In genomic region chr11:63884191-63884590, GRCh38 we compare ENCODE assay signal across 15 cellular contexts. TPM values are rescaled to one million over a fixed set of nuclear protein-coding genes. Genes with fewer than 3 reads are reported as not detected.
DNase-seq lines count a peak whose midpoint lies in the region; ATAC-seq, FAIRE-seq and TF ChIP-seq lines count a peak whose summit lies in the region.
"Had no signal": no experiment of that assay in that cellular context is flagged by ENCODE, and none has a peak within 500 bp of the region (broad histone marks: within the 10 kb centered on the region; RNA-seq: fewer than 3 reads in every experiment).

No MANE protein-coding gene starts in this region.

- H3K9me3 Mint-ChIP-seq in activated CD4-positive, alpha-beta T cell treated with anti-CD3 and anti-CD28 coated beads for 36 hours (ENCODE audit: low read depth) = no peaks in the 10 kb centered on the region
- H3K9me3 Mint-ChIP-seq in WTC11 (no peaks in the 10 kb centered on the region), immature natural killer cell (no peaks in the 10 kb centered on the region)
- H3K9me3 Mint-ChIP-seq in stimulated activated naive CD8-positive, alpha-beta T cell treated with anti-CD3 and anti-CD28 coated beads, Interleukin-15, amount 100 ng/mL, for 72 hours = no peaks in the 10 kb centered on the region
- H3K9me3 Mint-ChIP-seq: natural killer cell treated with Interleukin-12 subunit alpha and Interleukin-12 subunit beta and Interleukin-15 and Interleukin-18, amount 100 ng/mL, for 72 hours had no signal

- H3K36me3 Mint-ChIP-seq in activated CD4-positive, alpha-beta T cell treated with anti-CD3 and anti-CD28 coated beads for 36 hours (ENCODE audit: low read depth) = peaks cover 11% of the 10 kb centered on the region
- H3K36me3 Mint-ChIP-seq in WTC11 = no peaks in the 10 kb centered on the region; the same call in 1 of the 2 replicates
- H3K36me3 Mint-ChIP-seq in immature natural killer cell = no peaks in the 10 kb centered on the region
- H3K36me3 Mint-ChIP-seq: natural killer cell treated with Interleukin-12 subunit alpha and Interleukin-12 subunit beta and Interleukin-15 and Interleukin-18, amount 100 ng/mL, for 72 hours had no signal

- peak overlapping the region; percentile 72 for H3K27ac Mint-ChIP-seq in activated CD4-positive, alpha-beta T cell treated with anti-CD3 and anti-CD28 coated beads for 36 hours
- H3K27ac Mint-ChIP-seq in WTC11 (peak overlapping the region; percentile 74), immature natural killer cell (peak overlapping the region in 4 of 6 donors; percentile 40 to 67 (median 56))
- peak overlapping the region in 1 of 2 donors; percentile 71 for H3K27ac Mint-ChIP-seq in stimulated activated naive CD8-positive, alpha-beta T cell treated with anti-CD3 and anti-CD28 coated beads, Interleukin-15, amount 100 ng/mL, for 72 hours

- intact Hi-C loops in activated CD4-positive, alpha-beta T cell treated with anti-CD3 and anti-CD28 coated beads for 36 hours (cut with DNase I, micrococcal nuclease) = no loop called here

- CTCF ChIA-PET in activated CD4-positive, alpha-beta T cell treated with anti-CD3 and anti-CD28 coated beads for 36 hours (lab: Charles Lee) = interaction anchor here (0.7 to 1.3 kb wide), 4 partner anchors 13 to 417 kb away, joined by 3 to 4 read pairs (median 3); partner anchors contain the start of gene MARK2
- CTCF ChIA-PET in WTC11 (lab: Charles Lee) = interaction anchor here (0.9 to 2.8 kb wide), 5 partner anchors 22 to 115 kb away, joined by 3 to 14 read pairs (median 4); no protein-coding TSS in a partner anchor

- peaks cover 77% of the 10 kb centered on the region for H3K4me1 Mint-ChIP-seq in activated CD4-positive, alpha-beta T cell treated with anti-CD3 and anti-CD28 coated beads for 36 hours
- H3K4me1 Mint-ChIP-seq in WTC11 = peaks cover 71% of the 10 kb centered on the region
- H3K4me1 Mint-ChIP-seq in immature natural killer cell = peaks cover 79 to 83% of the 10 kb centered on the region in 2 donors
- H3K4me1 Mint-ChIP-seq in stimulated activated naive CD8-positive, alpha-beta T cell treated with anti-CD3 and anti-CD28 coated beads, Interleukin-15, amount 100 ng/mL, for 72 hours = peaks cover 78% of the 10 kb centered on the region

- no peak for ATAC-seq in activated CD4-positive, alpha-beta T cell treated with anti-CD3 and anti-CD28 coated beads for 36 hours
- ATAC-seq in WTC11 = no peak
- peak; percentile 22 for ATAC-seq in stimulated activated naive CD8-positive, alpha-beta T cell treated with anti-CD3 and anti-CD28 coated beads, Interleukin-15, amount 100 ng/mL, for 72 hours
- ATAC-seq: natural killer cell treated with Interleukin-12 subunit alpha and Interleukin-12 subunit beta and Interleukin-15 and Interleukin-18, amount 100 ng/mL, for 72 hours had no signal

- POLR2A ChIA-PET in activated CD4-positive, alpha-beta T cell treated with anti-CD3 and anti-CD28 coated beads for 36 hours (lab: Charles Lee) = no interaction called here
- POLR2A ChIA-PET in WTC11 (lab: Charles Lee) = interaction anchor here (1.0 kb wide), 1 partner anchor 26 kb away, joined by 3 read pairs; no protein-coding TSS in a partner anchor

- no peak overlapping the region for H3K4me3 Mint-ChIP-seq in activated CD4-positive, alpha-beta T cell treated with anti-CD3 and anti-CD28 coated beads for 36 hours
- H3K4me3 Mint-ChIP-seq in WTC11 (no peak overlapping the region), immature natural killer cell (no peak overlapping the region)
- H3K4me3 Mint-ChIP-seq in stimulated activated naive CD8-positive, alpha-beta T cell treated with anti-CD3 and anti-CD28 coated beads, Interleukin-15, amount 100 ng/mL, for 72 hours = no peak overlapping the region
- H3K4me3 Mint-ChIP-seq: natural killer cell treated with Interleukin-12 subunit alpha and Interleukin-12 subunit beta and Interleukin-15 and Interleukin-18, amount 100 ng/mL, for 72 hours had no signal

- DNase-seq in activated CD4-positive, alpha-beta T cell treated with anti-CD3 and anti-CD28 coated beads for 36 hours = no peak
- DNase-seq in activated CD4-positive, alpha-beta T cell treated with anti-CD3 and anti-CD28 coated beads for 48 hours = no peak
- no peak for DNase-seq in WTC11 (ENCODE audit: low spot score)
- no peak for DNase-seq in immature natural killer cell
- no peak for DNase-seq in stimulated activated naive CD8-positive, alpha-beta T cell treated with anti-CD3 and anti-CD28 coated beads, Interleukin-15, amount 100 ng/mL, for 72 hours
- no peak for DNase-seq in retina
- no peak for DNase-seq in dermis blood vessel endothelial cell
- no peak for DNase-seq in HTR-8/SVneo (ENCODE audit: insufficient read length, low spot score)
- DNase-seq: IMR-90, kidney glomerular epithelial cell, NCI-H748 treated with DMSO at 0.1 percent for 48 hours, sigmoid colon had no signal

- no peak for FAIRE-seq in HTR-8/SVneo (lab: Jason Lieb, UNC)
- FAIRE-seq: D721Med, frontal cortex had no signal

- TF ChIP-seq CTCF in WTC11 (IDR thresholded peaks at IDR 0.05) = no peak

- no peaks in the 10 kb centered on the region for H3K27me3 Mint-ChIP-seq in activated CD4-positive, alpha-beta T cell treated with anti-CD3 and anti-CD28 coated beads for 36 hours
- no peaks in the 10 kb centered on the region for H3K27me3 Mint-ChIP-seq in WTC11 (ENCODE audit: low read depth)
- peaks cover 5 to 7% (median 6%) of the 10 kb centered on the region in 3 donors for H3K27me3 Mint-ChIP-seq in immature natural killer cell (ENCODE audit: low read depth in 3 of 3)
- H3K27me3 Mint-ChIP-seq in stimulated activated naive CD8-positive, alpha-beta T cell treated with anti-CD3 and anti-CD28 coated beads, Interleukin-15, amount 100 ng/mL, for 72 hours = no peaks in the 10 kb centered on the region
- H3K27me3 Mint-ChIP-seq: natural killer cell treated with Interleukin-12 subunit alpha and Interleukin-12 subunit beta and Interleukin-15 and Interleukin-18, amount 100 ng/mL, for 72 hours had no signal

TF ChIP-seq in WTC11, 78 proteins besides CTCF, POLR2A, EP300 and RAD21 (continues in another document):
- TF ChIP-seq ELF4 (CRISPR knock-in tag; IDR thresholded peaks at IDR 0.05; ENCODE audit: low read depth) (no peak), NFATC4 (CRISPR knock-in tag; IDR thresholded peaks at IDR 0.05) (no peak), SMAD3 (CRISPR knock-in tag; IDR thresholded peaks at IDR 0.05; ENCODE audit: borderline replicate concordance) (no peak), ETV6 (CRISPR knock-in tag; IDR thresholded peaks at IDR 0.05) (no peak), ZBTB43 (CRISPR knock-in tag; IDR thresholded peaks at IDR 0.05) (no peak), NFYB (CRISPR knock-in tag; conservative IDR thresholded peaks at IDR 0.05; ENCODE audit: low read depth) (no peak), JAZF1 (CRISPR knock-in tag; IDR thresholded peaks at IDR 0.05) (no peak), ERG (CRISPR knock-in tag; IDR thresholded peaks at IDR 0.05) (no peak), RELA (CRISPR knock-in tag; IDR thresholded peaks at IDR 0.05; ENCODE audit: borderline replicate concordance) (no peak), ZNF232 (CRISPR knock-in tag; IDR thresholded peaks at IDR 0.05) (no peak), E2F4 (CRISPR knock-in tag; IDR thresholded peaks at IDR 0.05; ENCODE audit: borderline replicate concordance, low read depth) (no peak)

RNA-seq across cellular contexts. Expression of gene RCOR2, which starts 32.8 kb away (rescaled TPM):
- total RNA-seq in activated CD4-positive, alpha-beta T cell treated with anti-CD3 and anti-CD28 coated beads for 36 hours = under 1 TPM; 0.37 TPM
- total RNA-seq in WTC11 (2021) (77.4 to 98.3 TPM (median 92.0 TPM) in 3 replicates), dermis blood vessel endothelial cell (0.09 and 0.17 TPM in 2 replicates)
- not detected for polyA plus RNA-seq in immature natural killer cell
- total RNA-seq: natural killer cell treated with Interleukin-12 subunit alpha and Interleukin-12 subunit beta and Interleukin-15 and Interleukin-18, amount 100 ng/mL, for 72 hours had no signal

RNA-seq across cellular contexts. Expression of gene MARK2, which starts 45.3 kb away (rescaled TPM):
- total RNA-seq in activated CD4-positive, alpha-beta T cell treated with anti-CD3 and anti-CD28 coated beads for 36 hours = 10 to 100 TPM; 24.3 to 24.9 TPM
- 50.8 to 57.4 TPM (median 51.4 TPM) in 3 replicates for total RNA-seq in WTC11 (2021)
- 10 to 100 TPM; 28.6 to 73.8 (median 31.6) TPM for polyA plus RNA-seq in immature natural killer cell
- total RNA-seq in dermis blood vessel endothelial cell = 12.1 and 15.1 TPM in 2 replicates

RNA-seq across cellular contexts. Expression of gene NAA40, which starts 54.6 kb away (rescaled TPM):
- total RNA-seq in activated CD4-positive, alpha-beta T cell treated with anti-CD3 and anti-CD28 coated beads for 36 hours = 10 to 100 TPM; 13.7 to 15.9 TPM
- total RNA-seq in WTC11 (2021) (31.1 to 32.7 TPM (median 31.8 TPM) in 3 replicates), dermis blood vessel endothelial cell (10.0 and 14.7 TPM in 2 replicates)
- 10 to 100 TPM; 17.9 to 32.3 (median 18.0) TPM for polyA plus RNA-seq in immature natural killer cell

Comparison
In these comparisons a context has a peak if more than half of its experiments do, and no peak if none do; other contexts are left out.
1. RNA of gene RCOR2, which starts 32.8 kb away (total RNA-seq): 77.4 to 98.3 TPM in WTC11; 0.37 TPM in activated CD4-positive, alpha-beta T cell treated with anti-CD3 and anti-CD28 coated beads for 36 hours and 0.09 to 0.17 TPM in dermis blood vessel endothelial cell; every median in the first group is over 10 times any median in the second.